ENCODE assay signal across 21 cellular contexts in the genomic region with DNA sequence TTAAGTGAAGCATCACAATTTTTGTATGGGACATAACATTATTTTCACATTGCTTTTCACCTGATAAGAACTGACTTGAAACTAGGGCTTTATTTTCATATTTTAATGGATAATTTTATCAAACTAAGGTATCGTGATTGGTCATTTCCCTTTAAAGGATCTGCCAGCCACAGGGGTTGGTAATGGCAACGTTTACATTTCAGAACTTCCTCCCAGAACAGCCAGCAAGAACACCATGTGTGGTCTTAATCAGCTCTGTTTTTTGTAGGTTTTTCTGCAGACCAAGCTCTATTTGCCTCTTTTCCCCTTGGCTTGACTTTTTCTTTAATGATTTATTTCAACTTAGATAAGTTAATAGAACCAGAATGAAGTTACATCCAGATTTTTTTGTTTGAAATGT.
"Had no signal": no experiment of that assay in that cellular context is flagged by ENCODE, and none has a peak within 500 bp of the region (broad histone marks: within the 10 kb centered on the region; RNA-seq: fewer than 3 reads in every experiment).

No MANE protein-coding gene starts in this region.

- H3K4me1 ChIP-seq: gastroesophageal sphincter, left lung, right lobe of liver, tibial nerve had no signal

- H3K27ac ChIP-seq: gastroesophageal sphincter, left lung, neutrophil, right lobe of liver, tibial nerve had no signal

- H3K9me3 ChIP-seq: gastroesophageal sphincter, left lung, neutrophil, right lobe of liver, tibial nerve had no signal

- H3K27me3 Mint-ChIP-seq: activated CD4-positive, alpha-beta T cell treated with anti-CD3 and anti-CD28 coated beads for 36 hours; activated CD8-positive, alpha-beta memory T cell treated with anti-CD3 and anti-CD28 coated beads, Interleukin-2, amount 10 ng/mL, durations not matched to agents 7 days and 5 days; activated naive CD4-positive, alpha-beta T cell treated with anti-CD3 and anti-CD28 coated beads, Interleukin-2, amount 50 U/mL, for 24 hours; activated naive CD8-positive, alpha-beta T cell treated with anti-CD3 and anti-CD28 coated beads, Interleukin-2, amount 50 U/mL, for 24 hours; progenitor cell of endocrine pancreas had no signal

- H3K36me3 ChIP-seq: gastroesophageal sphincter, left lung, neutrophil, right lobe of liver, tibial nerve had no signal

- H3K4me3 ChIP-seq: gastroesophageal sphincter, left lung, right lobe of liver, tibial nerve had no signal

- H3K4me1 Mint-ChIP-seq: activated CD4-positive, alpha-beta T cell treated with anti-CD3 and anti-CD28 coated beads for 36 hours; activated CD8-positive, alpha-beta memory T cell treated with anti-CD3 and anti-CD28 coated beads, Interleukin-2, amount 10 ng/mL, durations not matched to agents 7 days and 5 days; activated naive CD4-positive, alpha-beta T cell treated with anti-CD3 and anti-CD28 coated beads, Interleukin-2, amount 50 U/mL, for 24 hours; activated naive CD8-positive, alpha-beta T cell treated with anti-CD3 and anti-CD28 coated beads, Interleukin-2, amount 50 U/mL, for 24 hours; nephron progenitor cell had no signal

- H3K36me3 Mint-ChIP-seq: activated CD8-positive, alpha-beta memory T cell treated with anti-CD3 and anti-CD28 coated beads, Interleukin-2, amount 10 ng/mL, durations not matched to agents 7 days and 5 days; activated naive CD4-positive, alpha-beta T cell treated with anti-CD3 and anti-CD28 coated beads, Interleukin-2, amount 50 U/mL, for 24 hours had no signal

- H3K9me3 Mint-ChIP-seq: activated naive CD4-positive, alpha-beta T cell treated with anti-CD3 and anti-CD28 coated beads, Interleukin-2, amount 50 U/mL, for 24 hours; activated naive CD8-positive, alpha-beta T cell treated with anti-CD3 and anti-CD28 coated beads, Interleukin-2, amount 50 U/mL, for 24 hours; activated T-helper 2 cell treated with anti-CD3 and anti-CD28 coated beads, Interferon-gamma antibody, Interleukin-2, Interleukin-4, amounts not matched to agents 10 μg/mL and 5 μg/mL and 100 μg/mL, durations not matched to agents 14 hours and 24 hours and 36 hours; nephron progenitor cell had no signal

- H3K27me3 ChIP-seq: gastroesophageal sphincter, left lung, neutrophil, right lobe of liver, tibial nerve had no signal

- H3K27ac Mint-ChIP-seq: activated CD4-positive, alpha-beta T cell treated with anti-CD3 and anti-CD28 coated beads for 36 hours; activated CD8-positive, alpha-beta memory T cell treated with anti-CD3 and anti-CD28 coated beads, Interleukin-2, amount 10 ng/mL, durations not matched to agents 7 days and 5 days; activated CD8-positive, alpha-beta T cell treated with anti-CD3 and anti-CD28 coated beads, Interleukin-2, amount 10 ng/mL, durations not matched to agents 7 days and 5 days; activated naive CD4-positive, alpha-beta T cell treated with anti-CD3 and anti-CD28 coated beads, Interleukin-2, amount 50 U/mL, for 24 hours; activated naive CD8-positive, alpha-beta T cell treated with anti-CD3 and anti-CD28 coated beads, Interleukin-2, amount 50 U/mL, for 24 hours; activated T-helper 2 cell treated with anti-CD3 and anti-CD28 coated beads, Interferon-gamma antibody, Interleukin-2, Interleukin-4, amounts not matched to agents 10 μg/mL and 5 μg/mL and 100 μg/mL, durations not matched to agents 14 hours and 24 hours and 36 hours; nephron progenitor cell; progenitor cell of endocrine pancreas had no signal

- H3K4me3 Mint-ChIP-seq: activated CD4-positive, alpha-beta T cell treated with anti-CD3 and anti-CD28 coated beads for 36 hours; activated CD8-positive, alpha-beta memory T cell treated with anti-CD3 and anti-CD28 coated beads, Interleukin-2, amount 10 ng/mL, durations not matched to agents 7 days and 5 days; activated CD8-positive, alpha-beta T cell treated with anti-CD3 and anti-CD28 coated beads, Interleukin-2, amount 10 ng/mL, durations not matched to agents 7 days and 5 days; activated naive CD4-positive, alpha-beta T cell treated with anti-CD3 and anti-CD28 coated beads, Interleukin-2, amount 50 U/mL, for 24 hours; activated naive CD8-positive, alpha-beta T cell treated with anti-CD3 and anti-CD28 coated beads, Interleukin-2, amount 50 U/mL, for 24 hours; nephron progenitor cell had no signal

- DNase-seq: activated CD4-positive, alpha-beta T cell treated with anti-CD3 and anti-CD28 coated beads for 36 hours; activated CD4-positive, CD25-positive, alpha-beta regulatory T cell; activated CD8-positive, alpha-beta memory T cell treated with anti-CD3 and anti-CD28 coated beads, Interleukin-2, amount 10 ng/mL, durations not matched to agents 7 days and 5 days; activated CD8-positive, alpha-beta T cell treated with anti-CD3 and anti-CD28 coated beads, Interleukin-2, amount 10 ng/mL, durations not matched to agents 7 days and 5 days; activated naive CD8-positive, alpha-beta T cell treated with anti-CD3 and anti-CD28 coated beads, Interleukin-2, amount 50 U/mL, for 24 hours; activated T-cell treated with anti-CD3 and anti-CD28 coated beads, Interleukin-2, amount 50 U/mL, for 48 hours; amygdala; caudate nucleus; hippocampal formation; kidney glomerular epithelial cell; left lung; nephron progenitor cell; right lobe of liver; stimulated activated CD4-positive, alpha-beta T cell treated with anti-CD3 and anti-CD28 coated beads, Interleukin-2, amount 100 ng/mL, for 48 hours; stimulated activated naive CD4-positive, alpha-beta T cell treated with Interleukin-2 at 50 U/mL for 16 hours had no signal

- ATAC-seq: activated CD4-positive, alpha-beta T cell treated with anti-CD3 and anti-CD28 coated beads for 36 hours; activated CD8-positive, alpha-beta memory T cell treated with anti-CD3 and anti-CD28 coated beads, Interleukin-2, amount 10 ng/mL, durations not matched to agents 7 days and 5 days; activated CD8-positive, alpha-beta T cell treated with anti-CD3 and anti-CD28 coated beads, Interleukin-2, amount 10 ng/mL, durations not matched to agents 7 days and 5 days; activated naive CD8-positive, alpha-beta T cell treated with anti-CD3 and anti-CD28 coated beads, Interleukin-2, amount 50 U/mL, for 24 hours; gastroesophageal sphincter; left lung; right lobe of liver had no signal
